Comparison of ENCODE assay signal across 7 cellular contexts in the genomic region with DNA sequence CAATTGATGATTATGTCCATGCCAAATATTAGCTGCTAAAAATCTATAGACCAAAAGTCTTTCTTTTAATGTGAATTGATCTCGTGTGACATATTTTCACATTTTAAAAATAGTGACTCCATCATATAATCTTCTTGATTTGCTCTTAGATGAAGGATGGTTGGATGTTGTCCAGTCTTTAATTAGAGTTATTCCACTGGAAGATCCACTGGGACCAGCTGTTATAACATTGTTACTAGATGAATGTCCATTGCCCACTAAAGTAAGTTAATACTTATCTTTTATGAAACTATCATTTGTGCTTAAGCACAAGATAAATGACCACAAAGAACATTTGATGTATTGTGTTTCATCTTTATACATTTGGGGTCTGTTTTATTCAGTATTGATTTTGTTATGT.
"Had no signal": no experiment of that assay in that cellular context is flagged by ENCODE, and none has a peak within 500 bp of the region (broad histone marks: within the 10 kb centered on the region; RNA-seq: fewer than 3 reads in every experiment).

No MANE protein-coding gene starts in this region.

- H3K9me3 Mint-ChIP-seq: GM23338, H9, IgD-negative memory B cell had no signal

- H3K4me1 Mint-ChIP-seq: GM23338, H9, IgD-negative memory B cell had no signal

- H3K27ac Mint-ChIP-seq: GM23338, H9, IgD-negative memory B cell had no signal

- H3K4me3 Mint-ChIP-seq: GM23338, H9 had no signal

- ATAC-seq: GM23338, HepG2 had no signal

- DNase-seq: H9, HCEC 1CT, KBM-7 had no signal

- H3K4me3 ChIP-seq: GM23338 had no signal

- H3K27ac ChIP-seq: HL-60 had no signal

- H3K27me3 Mint-ChIP-seq: IgD-negative memory B cell had no signal
